37 cellular contexts compared by ENCODE assay signal in the genomic region with DNA sequence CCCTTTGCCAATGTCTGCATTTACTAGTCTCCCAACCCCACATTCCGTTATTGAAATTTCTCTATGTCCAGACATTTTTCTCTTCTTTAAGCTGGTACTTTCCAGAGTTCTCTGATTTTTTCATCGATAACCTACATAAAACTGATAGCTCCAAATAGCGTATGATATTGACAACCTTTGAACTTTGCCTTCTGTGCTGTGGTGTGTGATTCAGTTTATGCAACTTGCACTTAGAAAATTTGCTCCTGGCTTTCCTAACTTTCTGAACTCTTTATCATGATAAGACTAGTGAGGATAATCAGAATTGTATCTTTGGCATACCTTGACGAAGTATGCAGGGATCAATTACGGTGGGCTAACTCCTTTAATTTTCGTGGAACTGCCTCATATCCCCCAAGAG.
DNase-seq lines count a peak whose midpoint lies in the region; ATAC-seq, FAIRE-seq and TF ChIP-seq lines count a peak whose summit lies in the region.
"Had no signal": no experiment of that assay in that cellular context is flagged by ENCODE, and none has a peak within 500 bp of the region (broad histone marks: within the 10 kb centered on the region; RNA-seq: fewer than 3 reads in every experiment).

No MANE protein-coding gene starts in this region.

- TF ChIP-seq CTCF in right lobe of liver (IDR thresholded peaks at IDR 0.05) (no peak), HepG2 (CRISPR knock-in tag; IDR thresholded peaks at IDR 0.05) (no peak), GM23338 (conservative IDR thresholded peaks at IDR 0.05; ENCODE audit: low read depth in 2 of 2) (no peak), H1 (IDR thresholded peaks at IDR 0.05; ENCODE audit: control extremely low read depth in 1 of 3, insufficient read depth in 1 of 3, low read depth in 1 of 3, low read length in 3 of 3) (no peak), MM.1S (IDR thresholded peaks at IDR 0.05; ENCODE audit: low read length) (no peak), WTC11 (IDR thresholded peaks at IDR 0.05) (no peak)

- no peak overlapping the region for H2BK20ac ChIP-seq in H1 (ENCODE audit: low read length)

- ATAC-seq in right lobe of liver = peak in 3 of 4 donors; percentile 21 to 58 (median 45)
- no peak for ATAC-seq in HepG2
- no peak for ATAC-seq in GM23338
- ATAC-seq in left lobe of liver = peak; percentile 76
- no peak for ATAC-seq in activated CD8-positive, alpha-beta T cell treated with anti-CD3 and anti-CD28 coated beads, Interleukin-2, amount 10 ng/mL, durations not matched to agents 7 days and 5 days
- ATAC-seq in WTC11 = no peak
- ATAC-seq: A549; CD8-positive, alpha-beta T cell had no signal

- peaks cover 8% of the 10 kb centered on the region; the same call in 2 of the 3 replicates for H3K9me3 Mint-ChIP-seq in GM23338
- no peaks in the 10 kb centered on the region for H3K9me3 Mint-ChIP-seq in activated CD8-positive, alpha-beta T cell treated with anti-CD3 and anti-CD28 coated beads, Interleukin-2, amount 10 ng/mL, durations not matched to agents 7 days and 5 days (ENCODE audit: insufficient read depth)
- H3K9me3 Mint-ChIP-seq in WTC11 = peaks cover 19% of the 10 kb centered on the region

- H3K27ac ChIP-seq in right lobe of liver (no peak overlapping the region), HepG2 (ENCODE audit: extremely low read length, insufficient read depth, low read length) (no peak overlapping the region), GM23338 (ENCODE audit: low read depth) (no peak overlapping the region), H1 (ENCODE audit: low read depth, low read length) (no peak overlapping the region), MM.1S (ENCODE audit: low read length) (no peak overlapping the region)
- H3K27ac ChIP-seq: 22Rv1; A549; BLaER1; BLaER1 treated with 17β-estradiol and CSF1 and Interleukin-3, amounts not matched to agents 10 nM and 100 nM; C4-2B had no signal

- no peak overlapping the region for H4K8ac ChIP-seq in H1 (ENCODE audit: extremely low read depth, insufficient read depth, low read length)

- no peaks in the 10 kb centered on the region for H3K79me2 ChIP-seq in HepG2 (ENCODE audit: insufficient read depth, low read length)
- H3K79me2 ChIP-seq in GM23338 (replicated peaks; ENCODE audit: insufficient read depth) = no peaks in the 10 kb centered on the region
- H3K79me2 ChIP-seq in H1 (ENCODE audit: control insufficient read depth in 1 of 2, insufficient read depth in 2 of 2, low read length in 2 of 2) = no peaks in the 10 kb centered on the region
- no peaks in the 10 kb centered on the region for H3K79me2 ChIP-seq in MM.1S (ENCODE audit: low read length)

- H3K4me1 Mint-ChIP-seq in GM23338 = no peaks in the 10 kb centered on the region
- H3K4me1 Mint-ChIP-seq in activated CD8-positive, alpha-beta T cell treated with anti-CD3 and anti-CD28 coated beads, Interleukin-2, amount 10 ng/mL, durations not matched to agents 7 days and 5 days (ENCODE audit: low read depth) = no peaks in the 10 kb centered on the region
- H3K4me1 Mint-ChIP-seq in WTC11 = no peaks in the 10 kb centered on the region
- H3K4me1 Mint-ChIP-seq: B cell; CD14-positive monocyte; CD4-positive, alpha-beta memory T cell; CD4-positive, CD25-positive, alpha-beta regulatory T cell; CD8-positive, alpha-beta memory T cell had no signal

- no peak overlapping the region for H3K23ac ChIP-seq in H1 (ENCODE audit: insufficient read length)

- no peak overlapping the region for H2BK5ac ChIP-seq in H1 (ENCODE audit: low read depth, low read length)

- H3F3A ChIP-seq in GM23338 (replicated peaks; ENCODE audit: low read depth) = no peaks in the 10 kb centered on the region
- H3F3A ChIP-seq in MM.1S (ENCODE audit: insufficient read depth, low read length) = no peaks in the 10 kb centered on the region; the same call in 1 of the 2 replicates

- H3K27me3 Mint-ChIP-seq in GM23338 (ENCODE audit: insufficient read depth, low read depth, poor library complexity) = no peaks in the 10 kb centered on the region
- H3K27me3 Mint-ChIP-seq in activated CD8-positive, alpha-beta T cell treated with anti-CD3 and anti-CD28 coated beads, Interleukin-2, amount 10 ng/mL, durations not matched to agents 7 days and 5 days (ENCODE audit: low read depth) = no peaks in the 10 kb centered on the region
- H3K27me3 Mint-ChIP-seq in WTC11 (ENCODE audit: low read depth) = no peaks in the 10 kb centered on the region
- H3K27me3 Mint-ChIP-seq: B cell; CD4-positive, alpha-beta memory T cell; CD4-positive, alpha-beta T cell; CD4-positive, CD25-positive, alpha-beta regulatory T cell; CD8-positive, alpha-beta memory T cell had no signal

- H3K27ac Mint-ChIP-seq in GM23338 (0 out of 2 replicates have a peak overlapping the region, but pooled peaks have one; percentile 35), WTC11 (no peak overlapping the region)
- no peak overlapping the region for H3K27ac Mint-ChIP-seq in activated CD8-positive, alpha-beta T cell treated with anti-CD3 and anti-CD28 coated beads, Interleukin-2, amount 10 ng/mL, durations not matched to agents 7 days and 5 days
- H3K27ac Mint-ChIP-seq: B cell; CD14-positive monocyte; CD4-positive, alpha-beta memory T cell; CD4-positive, alpha-beta T cell; CD8-positive, alpha-beta memory T cell; CD8-positive, alpha-beta T cell had no signal

- H3K9me2 ChIP-seq in GM23338 (ENCODE audit: insufficient read depth) (no peaks in the 10 kb centered on the region), MM.1S (replicated peaks; ENCODE audit: insufficient read depth, low read length) (0 out of 2 replicates have a peak, but pooled peaks cover 3% of the 10 kb centered on the region)

- no peak overlapping the region for H3K14ac ChIP-seq in H1 (ENCODE audit: insufficient read length)

- H2BK120ac ChIP-seq in H1 (replicated peaks; ENCODE audit: low read depth, low read length) = no peak overlapping the region

- CTCF ChIA-PET in HepG2 (lab: Yijun Ruan, JAX; ENCODE audit: low intra/inter-chr PET ratio, low total read pairs) = no interaction called here
- CTCF ChIA-PET in H1 (lab: Charles Lee; ENCODE audit: partially characterized antibody) = no interaction called here
- CTCF ChIA-PET in activated CD8-positive, alpha-beta T cell treated with anti-CD3 and anti-CD28 coated beads, Interleukin-2, amount 10 ng/mL, durations not matched to agents 7 days and 5 days (lab: Charles Lee) = no interaction called here
- CTCF ChIA-PET in WTC11 (lab: Charles Lee) = no interaction called here

- no peaks in the 10 kb centered on the region for H3K36me3 ChIP-seq in right lobe of liver
- no peaks in the 10 kb centered on the region for H3K36me3 ChIP-seq in HepG2 (replicated peaks in 1 of 2; ENCODE audit: control insufficient read depth in 1 of 2, insufficient read depth in 2 of 2, low read length in 2 of 2)
- H3K36me3 ChIP-seq in GM23338 (ENCODE audit: insufficient read depth) = no peaks in the 10 kb centered on the region
- H3K36me3 ChIP-seq in H1 (ENCODE audit: control insufficient read depth in 2 of 4, insufficient read depth in 4 of 4, low read length in 3 of 4) = no peaks in the 10 kb centered on the region
- H3K36me3 ChIP-seq in MM.1S (replicated peaks; ENCODE audit: insufficient read depth, low read length) = no peaks in the 10 kb centered on the region
- H3K36me3 ChIP-seq: BE2C; BLaER1; BLaER1 treated with 17β-estradiol and CSF1 and Interleukin-3, amounts not matched to agents 10 nM and 100 nM had no signal

- TF ChIP-seq RAD21 in HepG2 (CRISPR knock-in tag; IDR thresholded peaks at IDR 0.05) (no peak), H1 (IDR thresholded peaks at IDR 0.05 in 1 of 2, conservative IDR thresholded peaks at IDR 0.05 in 1 of 2; ENCODE audit: low read depth in 2 of 2, low read length in 2 of 2) (no peak)

- in situ Hi-C loops in HepG2 (cut with HindIII; ENCODE audit: extremely low pct_ligation_motif_present, low pct_unique_long_range_greater_than_20kb) = no loop called here

- TF ChIP-seq EP300 in HepG2 (IDR thresholded peaks at IDR 0.05; ENCODE audit: low read depth in 2 of 2, low read length in 2 of 2) (no peak), HepG2 (CRISPR knock-in tag; IDR thresholded peaks at IDR 0.05; ENCODE audit: borderline replicate concordance) (no peak), H1 (IDR thresholded peaks at IDR 0.05; ENCODE audit: borderline replicate concordance in 1 of 2, low read depth in 2 of 2, low read length in 2 of 2) (no peak)

- POLR2A ChIA-PET in HepG2 (lab: Yijun Ruan, JAX) = no interaction called here
- POLR2A ChIA-PET in H1 (lab: Charles Lee; ENCODE audit: partially characterized antibody) = no interaction called here
- POLR2A ChIA-PET in activated CD8-positive, alpha-beta T cell treated with anti-CD3 and anti-CD28 coated beads, Interleukin-2, amount 10 ng/mL, durations not matched to agents 7 days and 5 days (lab: Charles Lee) = no interaction called here
- POLR2A ChIA-PET in WTC11 (lab: Charles Lee) = no interaction called here

- no peak overlapping the region for H3K56ac ChIP-seq in H1 (replicated peaks; ENCODE audit: insufficient read length, low read depth, low read length)

- no peak for TF ChIP-seq POLR2A in right lobe of liver (IDR thresholded peaks at IDR 0.05)
- TF ChIP-seq POLR2A in HepG2 (IDR thresholded peaks at IDR 0.05; ENCODE audit: insufficient read depth in 1 of 2, low read depth in 2 of 2, low read length in 2 of 2) = no peak
- TF ChIP-seq POLR2A in H1 (IDR thresholded peaks at IDR 0.05; ENCODE audit: control extremely low read depth in 1 of 2, low read depth in 2 of 2, low read length in 2 of 2) = no peak

- no peaks in the 10 kb centered on the region for H4K20me1 ChIP-seq in HepG2 (ENCODE audit: insufficient read depth, low read length)
- H4K20me1 ChIP-seq in GM23338 (replicated peaks; ENCODE audit: insufficient read depth) = no peaks in the 10 kb centered on the region
- H4K20me1 ChIP-seq in H1 (replicated peaks in 1 of 2; ENCODE audit: control insufficient read depth in 1 of 2, insufficient read depth in 2 of 2, low read length in 2 of 2) = no peaks in the 10 kb centered on the region
- no peaks in the 10 kb centered on the region for H4K20me1 ChIP-seq in MM.1S (ENCODE audit: insufficient read depth, low read length)
- H4K20me1 ChIP-seq: BLaER1; BLaER1 treated with 17β-estradiol and CSF1 and Interleukin-3, amounts not matched to agents 10 nM and 100 nM had no signal

- DNase-seq in right lobe of liver (no peak), HepG2 (ENCODE audit: low spot score) (no peak), GM23338 (ENCODE audit: low spot score) (no peak), H1 (ENCODE audit: low read depth in 1 of 2, low spot score in 2 of 2) (no peak), left lobe of liver (ENCODE audit: low spot score) (no peak), MM.1S (no peak), WTC11 (ENCODE audit: low spot score) (no peak)
- DNase-seq in activated CD8-positive, alpha-beta T cell treated with anti-CD3 and anti-CD28 coated beads, Interleukin-2, amount 10 ng/mL, durations not matched to agents 7 days and 5 days = no peak
- DNase-seq: 8988T; ACHN; AML-193; BE2C; C1 segment of cervical spinal cord; Caco-2; Calu3; CD4-positive, alpha-beta memory T cell; CD4-positive, alpha-beta T cell; CD4-positive, CD25-positive, alpha-beta regulatory T cell; CD8-positive, alpha-beta memory T cell; CD8-positive, alpha-beta T cell; COR-L47; DMS 273 treated with DMSO at 0.1 percent for 48 hours; DMS153; DMS53; DMS79; DMS79 treated with DMSO at 0.1 percent for 48 hours; DND-41; EL had no signal

- H3K9ac ChIP-seq in HepG2 (ENCODE audit: insufficient read depth, low read depth, low read length) (no peak overlapping the region), H1 (replicated peaks in 1 of 4; ENCODE audit: extremely low read depth in 1 of 4, low read depth in 3 of 4, low read length in 3 of 4) (no peak overlapping the region), MM.1S (ENCODE audit: low read length) (no peak overlapping the region)
- H3K9ac ChIP-seq: BLaER1; BLaER1 treated with 17β-estradiol and CSF1 and Interleukin-3, amounts not matched to agents 10 nM and 100 nM had no signal

- no peak overlapping the region for H3K4me3 ChIP-seq in right lobe of liver
- no peak overlapping the region for H3K4me3 ChIP-seq in HepG2 (replicated peaks in 1 of 3; ENCODE audit: insufficient read depth in 1 of 3, low read depth in 2 of 3, low read length in 3 of 3)
- H3K4me3 ChIP-seq in GM23338 = no peak overlapping the region
- no peak overlapping the region for H3K4me3 ChIP-seq in H1 (ENCODE audit: extremely low read depth in 1 of 4, insufficient read depth in 2 of 4, low read depth in 3 of 4, low read length in 4 of 4)
- H3K4me3 ChIP-seq in MM.1S (ENCODE audit: low read length) = no peak overlapping the region
- H3K4me3 ChIP-seq: A549; BLaER1; BLaER1 treated with 17β-estradiol and CSF1 and Interleukin-3, amounts not matched to agents 10 nM and 100 nM had no signal

- H3K4me3 Mint-ChIP-seq in GM23338 (no peak overlapping the region), WTC11 (no peak overlapping the region)
- no peak overlapping the region for H3K4me3 Mint-ChIP-seq in activated CD8-positive, alpha-beta T cell treated with anti-CD3 and anti-CD28 coated beads, Interleukin-2, amount 10 ng/mL, durations not matched to agents 7 days and 5 days
- H3K4me3 Mint-ChIP-seq: B cell; CD14-positive monocyte; CD4-positive, alpha-beta memory T cell; CD4-positive, alpha-beta T cell; CD4-positive, CD25-positive, alpha-beta regulatory T cell; CD8-positive, alpha-beta memory T cell; CD8-positive, alpha-beta T cell had no signal

- FAIRE-seq in HepG2 (lab: Jason Lieb, UNC) (no peak), H1 (lab: Jason Lieb, UNC) (no peak)
- FAIRE-seq: A204.1, A549, D721Med had no signal

- H3K4me1 ChIP-seq in right lobe of liver (no peaks in the 10 kb centered on the region), HepG2 (ENCODE audit: insufficient read depth, low read length) (no peaks in the 10 kb centered on the region), GM23338 (ENCODE audit: insufficient read depth) (no peaks in the 10 kb centered on the region), H1 (replicated peaks in 1 of 4; ENCODE audit: control insufficient read depth in 3 of 4, insufficient read depth in 4 of 4, low read length in 3 of 4) (no peaks in the 10 kb centered on the region), MM.1S (ENCODE audit: low read length) (peaks cover 15% of the 10 kb centered on the region)
- H3K4me1 ChIP-seq: A549; BE2C; BLaER1; BLaER1 treated with 17β-estradiol and CSF1 and Interleukin-3, amounts not matched to agents 10 nM and 100 nM; Caco-2 had no signal

- no peaks in the 10 kb centered on the region for H3K79me1 ChIP-seq in H1 (ENCODE audit: low read depth, low read length)

- no peak overlapping the region for H3K18ac ChIP-seq in H1 (ENCODE audit: extremely low read depth, low read length)

- peaks cover 4% of the 10 kb centered on the region; the same call in 2 of the 3 replicates for H3K36me3 Mint-ChIP-seq in GM23338 (ENCODE audit: low read depth)
- no peaks in the 10 kb centered on the region for H3K36me3 Mint-ChIP-seq in activated CD8-positive, alpha-beta T cell treated with anti-CD3 and anti-CD28 coated beads, Interleukin-2, amount 10 ng/mL, durations not matched to agents 7 days and 5 days (ENCODE audit: low read depth)
- H3K36me3 Mint-ChIP-seq in WTC11 = peaks cover 4% of the 10 kb centered on the region; the same call in 1 of the 2 replicates
- H3K36me3 Mint-ChIP-seq: CD14-positive monocyte; CD4-positive, alpha-beta memory T cell; CD4-positive, CD25-positive, alpha-beta regulatory T cell; CD8-positive, alpha-beta memory T cell; CD8-positive, alpha-beta T cell had no signal

- H3K4me2 ChIP-seq in HepG2 (ENCODE audit: low read depth, low read length) = no peak overlapping the region
- H3K4me2 ChIP-seq in GM23338 = no peak overlapping the region
- H3K4me2 ChIP-seq in H1 (ENCODE audit: insufficient read depth in 1 of 2, low read depth in 2 of 2, low read length in 2 of 2) = no peak overlapping the region
- H3K4me2 ChIP-seq in MM.1S (ENCODE audit: low read depth, low read length) = no peak overlapping the region
- H3K4me2 ChIP-seq: A549; BLaER1; BLaER1 treated with 17β-estradiol and CSF1 and Interleukin-3, amounts not matched to agents 10 nM and 100 nM had no signal

- 31% methylated on average over 6 of the region's 6 CpGs for WGBS in right lobe of liver (ENCODE audit: insufficient coverage, low coverage, low lambda C conversion rate, missing lambda C conversion rate)
- 2% methylated on average over 6 of the region's 6 CpGs for WGBS in HepG2 (ENCODE audit: low lambda C conversion rate)
- WGBS in H1 (ENCODE audit: extremely low coverage in 1 of 2, insufficient coverage in 1 of 2, insufficient read length in 1 of 2, insufficient replicate concordance in 2 of 2, low coverage in 1 of 2, low lambda C conversion rate in 2 of 2, missing lambda C conversion rate in 1 of 2), 2 experiments = 95% methylated on average over 6 of the region's 6 CpGs; no CpG with 5 or more reads in 1 of the 2 experiments

- H4K5ac ChIP-seq in H1 (ENCODE audit: insufficient read length, low read depth, low read length) = no peak overlapping the region

- intact Hi-C loops in right lobe of liver (cut with DNase I) (no loop called here), HepG2 (cut with micrococcal nuclease; ENCODE audit: unreplicated experiment) (no loop called here)

- no peaks in the 10 kb centered on the region for H3K23me2 ChIP-seq in H1 (ENCODE audit: low read depth, low read length)

- no peak overlapping the region for H2AFZ ChIP-seq in HepG2 (ENCODE audit: low read length)
- no peak overlapping the region for H2AFZ ChIP-seq in GM23338
- H2AFZ ChIP-seq in H1 (ENCODE audit: low read length) = 0 out of 2 replicates have a peak overlapping the region, but pooled peaks have one; percentile 75
- H2AFZ ChIP-seq in MM.1S (ENCODE audit: low read length) = no peak overlapping the region

- H4K91ac ChIP-seq in H1 (replicated peaks; ENCODE audit: insufficient read length, low read length) = no peak overlapping the region

- H2BK15ac ChIP-seq in H1 (ENCODE audit: low read length) = no peak overlapping the region

- H3K4ac ChIP-seq in H1 (replicated peaks; ENCODE audit: insufficient read length, low read depth, low read length) = no peak overlapping the region

- H2BK12ac ChIP-seq in H1 (ENCODE audit: low read depth, low read length) = no peak overlapping the region

- H3K9me3 ChIP-seq in right lobe of liver (no peaks in the 10 kb centered on the region), HepG2 (ENCODE audit: low read length) (no peaks in the 10 kb centered on the region), H1 (ENCODE audit: insufficient read depth in 2 of 2, low read depth in 1 of 2, low read length in 1 of 2) (no peaks in the 10 kb centered on the region), MM.1S (replicated peaks; ENCODE audit: insufficient read depth, low read length) (no peaks in the 10 kb centered on the region)
- H3K9me3 ChIP-seq: A549, BE2C, BLaER1, Caco-2 had no signal

- H3K27me3 ChIP-seq in right lobe of liver (no peaks in the 10 kb centered on the region), HepG2 (ENCODE audit: control insufficient read depth in 1 of 2, insufficient read depth in 2 of 2, low read length in 2 of 2) (no peaks in the 10 kb centered on the region), GM23338 (ENCODE audit: insufficient read depth) (no peaks in the 10 kb centered on the region), H1 (replicated peaks in 1 of 4; ENCODE audit: control insufficient read depth in 3 of 4, extremely low read depth in 1 of 4, insufficient read depth in 3 of 4, low read length in 3 of 4) (no peaks in the 10 kb centered on the region), MM.1S (replicated peaks; ENCODE audit: insufficient read depth, low read length) (no peaks in the 10 kb centered on the region)
- H3K27me3 ChIP-seq: BE2C; BLaER1; BLaER1 treated with 17β-estradiol and CSF1 and Interleukin-3, amounts not matched to agents 10 nM and 100 nM had no signal

- no TSS peak for BruUV-seq in HepG2 (replicated peaks; lab: Mats Ljungman, UMichigan)

- H2AK5ac ChIP-seq in H1 (ENCODE audit: low read depth, low read length) = no peak overlapping the region

Comparison
In these comparisons a context has a peak if more than half of its experiments do, and no peak if none do; other contexts are left out.
1. ATAC-seq: peak in right lobe of liver (3 of 4) and left lobe of liver (single experiment); none in HepG2 (single experiment), GM23338 (single experiment), activated CD8-positive, alpha-beta T cell treated with anti-CD3 and anti-CD28 coated beads, Interleukin-2, amount 10 ng/mL, durations not matched to agents 7 days and 5 days (single experiment) and WTC11 (single experiment).